Comparison of ENCODE assay signal across 13 cellular contexts in genomic region chr6:53112404-53112803, GRCh38. TPM values are rescaled to one million over a fixed set of nuclear protein-coding genes. Genes with fewer than 3 reads are reported as not detected.
DNase-seq lines count a peak whose midpoint lies in the region; ATAC-seq, FAIRE-seq and TF ChIP-seq lines count a peak whose summit lies in the region.
"Had no signal": no experiment of that assay in that cellular context is flagged by ENCODE, and none has a peak within 500 bp of the region (broad histone marks: within the 10 kb centered on the region; RNA-seq: fewer than 3 reads in every experiment).

No MANE protein-coding gene starts in this region.

- peak in 1 of 2 experiments; percentile 5 for DNase-seq in A549 (ENCODE audit: low read depth in 1 of 2, low spot score in 1 of 2)
- DNase-seq in HK-2 (ENCODE audit: unreplicated experiment), result peak; percentile 27
- DNase-seq in PC-3, result peak; percentile 97
- peak; percentile 85 for DNase-seq in keratinocyte (ENCODE audit: low read depth, low spot score)
- no peak for DNase-seq in NCI-H226
- no peak for DNase-seq in anterior cingulate cortex (lab: John Stamatoyannopoulos, UW)
- no peak for DNase-seq in glomerular visceral epithelial cell (ENCODE audit: extremely low spot score)
- DNase-seq in AG20443 (ENCODE audit: low spot score), result no peak
- DNase-seq: activated B cell treated with CpG ODN at 0.5 μM for 24 hours, C1 segment of cervical spinal cord had no signal

- peaks cover 8% of the 10 kb centered on the region; the same call in 1 of the 3 replicates for H3K4me1 ChIP-seq in A549
- H3K4me1 ChIP-seq in PC-3 (ENCODE audit: insufficient read depth, low read length), result peaks cover 38% of the 10 kb centered on the region
- peaks cover 26% of the 10 kb centered on the region for H3K4me1 ChIP-seq in keratinocyte (ENCODE audit: control insufficient read depth, extremely low read depth, insufficient read depth, low read length)
- H3K4me1 ChIP-seq: right atrium auricular region had no signal

- no peaks in the 10 kb centered on the region for H3K9me1 ChIP-seq in keratinocyte (ENCODE audit: control insufficient read depth, extremely low read depth, insufficient read depth, low read length)

- H3K36me3 ChIP-seq in PC-3 (ENCODE audit: low read depth, low read length) (no peaks in the 10 kb centered on the region), keratinocyte (ENCODE audit: control insufficient read depth in 2 of 2, extremely low read depth in 1 of 2, insufficient read depth in 2 of 2, low read length in 2 of 2) (no peaks in the 10 kb centered on the region)
- H3K36me3 ChIP-seq: Peyer's patch, right atrium auricular region had no signal

- H3F3A ChIP-seq in PC-3 (ENCODE audit: low read length, unreplicated experiment), result no peaks in the 10 kb centered on the region

- BruUV-seq in PC-3 (replicated peaks; lab: Mats Ljungman, UMichigan), result no TSS peak

- intact Hi-C loops in PC-3 (cut with micrococcal nuclease), result loop anchor here (1.0 to 5.0 kb wide), 4 partner anchors 8 to 435 kb away; partner anchors contain the start of genes ELOVL5 and GCLC

- no peak overlapping the region for H3K4me3 ChIP-seq in A549
- H3K4me3 ChIP-seq in PC-3 (ENCODE audit: low read length), result peak overlapping the region; percentile 52; the same call in 1 of the 2 replicates
- peak overlapping the region in 2 of 3 experiments; percentile 16 to 26 for H3K4me3 ChIP-seq in keratinocyte (ENCODE audit: control insufficient read depth in 2 of 3, extremely low read depth in 1 of 3, insufficient read depth in 2 of 3, low read depth in 1 of 3, low read length in 3 of 3)
- H3K4me3 ChIP-seq: Peyer's patch, right atrium auricular region had no signal

- no peak overlapping the region; the same call in 1 of the 2 replicates for H2AFZ ChIP-seq in PC-3 (ENCODE audit: low read length)
- peak overlapping the region; percentile 8 for H2AFZ ChIP-seq in keratinocyte (ENCODE audit: control insufficient read depth, low read length)

- H3K27me3 ChIP-seq in PC-3 (ENCODE audit: low read length) (no peaks in the 10 kb centered on the region), keratinocyte (ENCODE audit: control insufficient read depth, extremely low read depth, insufficient read depth, low read length) (no peaks in the 10 kb centered on the region)
- H3K27me3 ChIP-seq: Peyer's patch, right atrium auricular region had no signal

- TF ChIP-seq RAD21 in A549 (conservative IDR thresholded peaks at IDR 0.05 in 1 of 2, IDR thresholded peaks at IDR 0.05 in 1 of 2), result no peak

- no peaks in the 10 kb centered on the region for H3K9me2 ChIP-seq in PC-3 (replicated peaks; ENCODE audit: low read length)

- POLR2A ChIA-PET in A549 (lab: Yijun Ruan, JAX) (no interaction called here), PC-3 (lab: Charles Lee; ENCODE audit: unreplicated experiment) (interaction anchor here (0.6 to 0.7 kb wide), 2 partner anchors 79 to 539 kb away, joined by 3 to 4 read pairs; no protein-coding TSS in a partner anchor)

- H3K79me2 ChIP-seq in PC-3 (ENCODE audit: low read length) (no peaks in the 10 kb centered on the region), keratinocyte (ENCODE audit: control insufficient read depth, insufficient read depth, low read length) (no peaks in the 10 kb centered on the region)

- CTCF ChIA-PET in A549 (lab: Yijun Ruan, JAX), result interaction anchor here (0.8 to 1.6 kb wide), 2 partner anchors 14 to 371 kb away, joined by 3 to 4 read pairs; no protein-coding TSS in a partner anchor
- CTCF ChIA-PET in PC-3 (lab: Charles Lee), result interaction anchor here (0.6 to 1.1 kb wide), 4 partner anchors 8 to 371 kb away, joined by 3 to 9 read pairs (median 6); no protein-coding TSS in a partner anchor

- peak overlapping the region; percentile 75 for H3K9ac ChIP-seq in PC-3 (ENCODE audit: low read length)
- peak overlapping the region; percentile 24 for H3K9ac ChIP-seq in keratinocyte (ENCODE audit: control insufficient read depth, extremely low read depth, insufficient read depth, low read length)

- H4K20me1 ChIP-seq in PC-3 (ENCODE audit: low read length), result no peaks in the 10 kb centered on the region
- H4K20me1 ChIP-seq in keratinocyte (ENCODE audit: control insufficient read depth, extremely low read depth, insufficient read depth, low read length), result no peaks in the 10 kb centered on the region

- no peak overlapping the region for H3K27ac ChIP-seq in A549
- peak overlapping the region; percentile 96 for H3K27ac ChIP-seq in PC-3 (ENCODE audit: low read length)
- H3K27ac ChIP-seq in keratinocyte (ENCODE audit: control insufficient read depth, insufficient read depth, low read length), result peak overlapping the region; percentile 65
- H3K27ac ChIP-seq: right atrium auricular region had no signal

- dilution Hi-C loops in keratinocyte (cut with MboI; ENCODE audit: extremely low pct_ligation_motif_present, low sequenced_read_pairs), result no loop called here

- TF ChIP-seq CTCF in A549 (IDR thresholded peaks at IDR 0.05) (no peak), PC-3 (conservative IDR thresholded peaks at IDR 0.05; ENCODE audit: low read depth, low read length) (no peak), keratinocyte (optimal IDR thresholded peaks at IDR 0.05 in 1 of 3, IDR thresholded peaks at IDR 0.05 in 1 of 3, conservative IDR thresholded peaks at IDR 0.05 in 1 of 3; ENCODE audit: extremely low read depth in 1 of 3, insufficient read depth in 2 of 3, low read length in 3 of 3) (no peak)

- peak in 1 of 2 experiments; percentile 34; a peak in 1 of 6 replicates for ATAC-seq in A549
- ATAC-seq in PC-3, result peak; percentile 93

- H3K9me3 ChIP-seq in A549, result no peaks in the 10 kb centered on the region
- H3K9me3 ChIP-seq in PC-3 (ENCODE audit: low read length), result no peaks in the 10 kb centered on the region
- H3K9me3 ChIP-seq in keratinocyte (ENCODE audit: control insufficient read depth, low read depth, low read length), result no peaks in the 10 kb centered on the region
- H3K9me3 ChIP-seq: Peyer's patch, right atrium auricular region had no signal

- no peak for FAIRE-seq in A549 (lab: Jason Lieb, UNC)
- FAIRE-seq in keratinocyte (lab: Jason Lieb, UNC), result peak; percentile 87

- no peak for TF ChIP-seq EP300 in A549 (IDR thresholded peaks at IDR 0.05)

- no peak for TF ChIP-seq POLR2A in A549 (IDR thresholded peaks at IDR 0.05; ENCODE audit: low read length)

- H3K4me2 ChIP-seq in A549 (peak overlapping the region; percentile 3; the same call in 1 of the 3 replicates), PC-3 (ENCODE audit: low read length) (peak overlapping the region; percentile 81), keratinocyte (ENCODE audit: control insufficient read depth, extremely low read depth, insufficient read depth, low read depth, low read length) (peak overlapping the region; percentile 65)

TF ChIP-seq in A549, 52 proteins besides CTCF, POLR2A, EP300 and RAD21 (continues in another document):
- TF ChIP-seq NFE2L2 (conservative IDR thresholded peaks at IDR 0.05; ENCODE audit: low read length) (no peak), RFX5 (IDR thresholded peaks at IDR 0.05) (no peak), ESRRA (IDR thresholded peaks at IDR 0.05; ENCODE audit: borderline replicate concordance, low read length) (no peak)

RNA-seq across cellular contexts. Expression of gene GCM1, which starts 36.2 kb away (rescaled TPM):
- polyA plus RNA-seq in A549 (2011; rRNA removed) (0.03 TPM in 1 of 2 replicates, not detected in the other), A549 (2017; fragmentation: RNase III; extraction: RNeasy Plus Mini Kit Qiagen cat#74134 plus additional on column Dnase treatment) (0.04 to 0.08 TPM in 2 of 3 replicates, not detected in the other), keratinocyte (not detected in 3 replicates)
- not detected in 2 replicates for polyA plus RNA-seq in A549 (2012; cell fraction: cytosol; rRNA removed)
- 0.02 TPM in 2 replicates for polyA plus RNA-seq in A549 (2012; cell fraction: nucleus; rRNA removed)
- 0.08 TPM in 1 of 2 replicates, not detected in the other for polyA minus RNA-seq in A549 (2011; rRNA and poly(A)+ RNA removed)
- total RNA-seq in PC-3 (2014; rRNA removed), result not detected in 2 replicates
- not detected for polyA plus RNA-seq in keratinocyte (2011; ENCODE audit: low read depth)
- not detected in 2 replicates for polyA plus RNA-seq in keratinocyte (2011; cell fraction: cytosol; rRNA removed)
- not detected in 2 replicates for polyA plus RNA-seq in keratinocyte (2011; cell fraction: nucleus; rRNA removed)
- 0.07 TPM in 1 of 2 replicates, not detected in the other for polyA plus RNA-seq in keratinocyte (2012; ENCODE audit: low replicate concordance)
- not detected in 3 replicates for polyA minus RNA-seq in keratinocyte
- polyA minus RNA-seq in keratinocyte (2011; cell fraction: cytosol; rRNA and poly(A)+ RNA removed), result not detected
- not detected in 2 replicates for polyA minus RNA-seq in keratinocyte (2011; cell fraction: nucleus; rRNA and poly(A)+ RNA removed)
- total RNA-seq: Peyer's patch, right atrium auricular region had no signal
- polyA plus RNA-seq: IgD-negative memory B cell had no signal

RNA-seq across cellular contexts. Expression of gene FBXO9, which starts 47.2 kb away (rescaled TPM):
- polyA plus RNA-seq in A549 (2011; rRNA removed) (67.6 and 72.1 TPM in 2 replicates), A549 (2017; fragmentation: RNase III; extraction: RNeasy Plus Mini Kit Qiagen cat#74134 plus additional on column Dnase treatment) (30.2 to 34.0 TPM (median 32.1 TPM) in 3 replicates), keratinocyte (51.5 to 71.8 TPM (median 52.1 TPM) in 3 replicates)
- polyA plus RNA-seq in A549 (2012; cell fraction: cytosol; rRNA removed), result 35.5 and 39.3 TPM in 2 replicates
- polyA plus RNA-seq in A549 (2012; cell fraction: nucleus; rRNA removed), result 52.1 and 80.7 TPM in 2 replicates
- 39.6 and 46.9 TPM in 2 replicates for polyA minus RNA-seq in A549 (2011; rRNA and poly(A)+ RNA removed)
- total RNA-seq in PC-3 (2014; rRNA removed), result 30.3 and 54.6 TPM in 2 replicates
- 52.7 TPM for polyA plus RNA-seq in keratinocyte (2011; ENCODE audit: low read depth)
- 33.6 and 50.0 TPM in 2 replicates for polyA plus RNA-seq in keratinocyte (2011; cell fraction: cytosol; rRNA removed)
- polyA plus RNA-seq in keratinocyte (2011; cell fraction: nucleus; rRNA removed), result 111 and 144 TPM in 2 replicates
- 25.5 and 36.4 TPM in 2 replicates for polyA plus RNA-seq in keratinocyte (2012; ENCODE audit: low replicate concordance)
- polyA minus RNA-seq in keratinocyte, result 28.5 to 38.0 TPM (median 29.0 TPM) in 3 replicates
- 42.2 TPM for polyA minus RNA-seq in keratinocyte (2011; cell fraction: cytosol; rRNA and poly(A)+ RNA removed)
- polyA minus RNA-seq in keratinocyte (2011; cell fraction: nucleus; rRNA and poly(A)+ RNA removed), result 16.0 and 31.1 TPM in 2 replicates

RNA-seq across cellular contexts. Expression of gene CILK1, which starts 50.8 kb away (rescaled TPM):
- polyA plus RNA-seq in A549 (2011; rRNA removed), result 7.4 and 7.9 TPM in 2 replicates
- polyA plus RNA-seq in A549 (2012; cell fraction: cytosol; rRNA removed), result 1.6 and 2.1 TPM in 2 replicates
- 0.86 and 1.3 TPM in 2 replicates for polyA plus RNA-seq in A549 (2012; cell fraction: nucleus; rRNA removed)
- 1.8 to 2.1 TPM (median 1.9 TPM) in 3 replicates for polyA plus RNA-seq in A549 (2017; fragmentation: RNase III; extraction: RNeasy Plus Mini Kit Qiagen cat#74134 plus additional on column Dnase treatment)
- polyA minus RNA-seq in A549 (2011; rRNA and poly(A)+ RNA removed), result 5.1 and 5.4 TPM in 2 replicates
- total RNA-seq in PC-3 (2014; rRNA removed), result 8.5 and 9.7 TPM in 2 replicates
- polyA plus RNA-seq in keratinocyte, result 3.6 to 5.6 TPM (median 5.0 TPM) in 3 replicates
- 0.77 TPM for polyA plus RNA-seq in keratinocyte (2011; ENCODE audit: low read depth)
- 3.2 and 5.6 TPM in 2 replicates for polyA plus RNA-seq in keratinocyte (2011; cell fraction: cytosol; rRNA removed)
- 4.1 TPM in 2 replicates for polyA plus RNA-seq in keratinocyte (2011; cell fraction: nucleus; rRNA removed)
- 1.8 and 3.4 TPM in 2 replicates for polyA plus RNA-seq in keratinocyte (2012; ENCODE audit: low replicate concordance)
- 2.8 to 6.0 TPM (median 4.3 TPM) in 3 replicates for polyA minus RNA-seq in keratinocyte
- polyA minus RNA-seq in keratinocyte (2011; cell fraction: cytosol; rRNA and poly(A)+ RNA removed), result 3.8 TPM
- 2.1 and 4.9 TPM in 2 replicates for polyA minus RNA-seq in keratinocyte (2011; cell fraction: nucleus; rRNA and poly(A)+ RNA removed)

Comparison
In these comparisons a context has a peak if more than half of its experiments do, and no peak if none do; other contexts are left out.
1. DNase-seq: peak in HK-2 (single experiment), PC-3 (single experiment) and keratinocyte (single experiment); none in NCI-H226 (single experiment), anterior cingulate cortex (0 of 58), glomerular visceral epithelial cell (single experiment) and AG20443 (single experiment).
2. H3K27ac ChIP-seq: peak in PC-3 (single experiment) and keratinocyte (single experiment); none in A549 (0 of 2).
3. H3K4me2 ChIP-seq: peak in every context shown above with its lines; median percentile 81 in PC-3; 65 in keratinocyte; 3 in A549.